ENCODE assay signal across 9 cellular contexts in genomic region chr1:115337276-115337632, GRCh38. TPM values are rescaled to one million over a fixed set of nuclear protein-coding genes. Genes with fewer than 3 reads are reported as not detected.
A peak's percentile ranks its signal among the peaks of the same experiment; 100 is the strongest.
DNase-seq lines count a peak whose midpoint lies in the region; ATAC-seq and TF ChIP-seq lines count a peak whose summit lies in the region.
"Had no signal": no experiment of that assay in that cellular context is flagged by ENCODE, and none has a peak within 500 bp of the region (broad histone marks: within the 10 kb centered on the region; RNA-seq: fewer than 3 reads in every experiment).

No MANE protein-coding gene starts in this region.

- ATAC-seq in GM19397 (IDR thresholded peaks at IDR 0.05; ENCODE audit: unreplicated experiment): no peak
- no peak for ATAC-seq in GM18873 (IDR thresholded peaks at IDR 0.05; ENCODE audit: low FRiP score, unreplicated experiment)

- intact Hi-C loops in mammary epithelial cell (cut with micrococcal nuclease): loop anchor here (10.0 kb wide), 1 partner anchor 62 kb away; no protein-coding TSS in a partner anchor

- H3K27ac ChIP-seq in mammary epithelial cell (ENCODE audit: insufficient read depth, low read depth, low read length): no peak overlapping the region
- H3K27ac ChIP-seq in skin epidermis: peak overlapping the region in 5 of 21 experiments; percentile 5 to 61 (median 33)

- peaks cover 9% of the 10 kb centered on the region for H3K4me1 ChIP-seq in mammary epithelial cell (ENCODE audit: insufficient read depth, low read length)

- dilution Hi-C loops in mammary epithelial cell (cut with HindIII; ENCODE audit: low sequenced_read_pairs): no loop called here

- H3K27me3 ChIP-seq in mammary epithelial cell (ENCODE audit: insufficient read depth, low read length): no peaks in the 10 kb centered on the region

- CTCF ChIA-PET in mammary epithelial cell (lab: Charles Lee; ENCODE audit: low non-redundant PET): no interaction called here

- no peak for DNase-seq in HFF-Myc (ENCODE audit: extremely low read depth, low read depth)
- no peak for DNase-seq in mammary epithelial cell
- DNase-seq in iPS-NIHi7 (ENCODE audit: extremely low spot score): peak; percentile 22
- no peak for DNase-seq in SK-N-DZ (ENCODE audit: low spot score)
- no peak for DNase-seq in AG08396 (ENCODE audit: low spot score)
- DNase-seq: activated CD4-positive, alpha-beta T cell treated with anti-CD3 and anti-CD28 coated beads, Interleukin-2, amount 50 U/mL, for 1 hour had no signal

- H4K20me1 ChIP-seq in mammary epithelial cell (ENCODE audit: insufficient read depth, low read length): no peaks in the 10 kb centered on the region

- BruUV-seq in mammary epithelial cell (replicated peaks; lab: Mats Ljungman, UMichigan): no TSS peak

- H3K9me3 ChIP-seq in mammary epithelial cell (replicated peaks; ENCODE audit: insufficient read depth, low read length): no peaks in the 10 kb centered on the region

- no peak for TF ChIP-seq CTCF in HFF-Myc (IDR thresholded peaks at IDR 0.05; ENCODE audit: low read depth, low read length, missing control alignments)
- no peak for TF ChIP-seq CTCF in mammary epithelial cell (conservative IDR thresholded peaks at IDR 0.05 in 1 of 2, IDR thresholded peaks at IDR 0.05 in 1 of 2; ENCODE audit: extremely low read depth in 1 of 2, insufficient read depth in 1 of 2, low read depth in 1 of 2, low read length in 2 of 2)

- H3K4me3 ChIP-seq in HFF-Myc (replicated peaks; ENCODE audit: low read depth, low read length): peak overlapping the region; percentile 87
- peak overlapping the region; percentile 35 to 48 (median 47) for H3K4me3 ChIP-seq in mammary epithelial cell (replicated peaks in 1 of 3; ENCODE audit: insufficient read depth in 1 of 3, low read depth in 2 of 3, low read length in 3 of 3)
- peak overlapping the region; percentile 15 to 41 (median 31) for H3K4me3 ChIP-seq in skin epidermis

- H3K79me2 ChIP-seq in mammary epithelial cell (ENCODE audit: insufficient read depth, low read length): no peaks in the 10 kb centered on the region

- peak overlapping the region; percentile 82 for H2AFZ ChIP-seq in mammary epithelial cell (ENCODE audit: low read depth, low read length)

- in situ Hi-C loops in mammary epithelial cell (cut with MboI; ENCODE audit: low sequenced_read_pairs in 2 of 2): no loop called here

- peak overlapping the region; percentile 96 for H3K4me2 ChIP-seq in mammary epithelial cell (ENCODE audit: insufficient read depth, low read depth, low read length)

- WGBS in mammary epithelial cell (ENCODE audit: low coverage, missing lambda C conversion rate): 30% methylated on average over 7 of the region's 19 CpGs

- no peaks in the 10 kb centered on the region for H3K36me3 ChIP-seq in mammary epithelial cell (ENCODE audit: insufficient read depth, low read length)

- H3K9ac ChIP-seq in mammary epithelial cell (ENCODE audit: insufficient read depth, low read length): no peak overlapping the region

RNA-seq across cellular contexts. Expression of gene NGF, which starts 0.8 kb away (rescaled TPM):
- total RNA-seq in mammary epithelial cell: 1 to 10 TPM in 1 of 2 donors, under 1 TPM in 1; 0.17 to 1.3 TPM
- not detected for polyA plus RNA-seq in mammary epithelial cell
- polyA minus RNA-seq in mammary epithelial cell: not detected
- polyA plus RNA-seq in SK-N-DZ (2014; cell fraction: cytosol; rRNA removed): not detected in 2 replicates
- polyA plus RNA-seq in SK-N-DZ (2014; cell fraction: nucleus; rRNA removed): not detected in 2 replicates

Comparison
In these comparisons a context has a peak if more than half of its experiments do, and no peak if none do; other contexts are left out.
1. H3K4me3 ChIP-seq: peak in every context shown above with its lines; median percentile 87 in HFF-Myc; 47 in mammary epithelial cell; 31 in skin epidermis.